In genomic region chr12:104498211-104498801, GRCh38 we compare ENCODE assay signal across 13 cellular contexts. TPM values are rescaled to one million over a fixed set of nuclear protein-coding genes. Genes with fewer than 3 reads are reported as not detected.
DNase-seq lines count a peak whose midpoint lies in the region; ATAC-seq and TF ChIP-seq lines count a peak whose summit lies in the region.
"Had no signal": no experiment of that assay in that cellular context is flagged by ENCODE, and none has a peak within 500 bp of the region (broad histone marks: within the 10 kb centered on the region; RNA-seq: fewer than 3 reads in every experiment).

No MANE protein-coding gene starts in this region.

- H3K27me3 Mint-ChIP-seq in IgD-negative memory B cell: no peaks in the 10 kb centered on the region
- no peaks in the 10 kb centered on the region for H3K27me3 Mint-ChIP-seq in immature natural killer cell (ENCODE audit: low read depth in 3 of 3)

- intact Hi-C loops in body of pancreas (cut with DNase I): no loop called here

- TF ChIP-seq CTCF in AG09309 (IDR thresholded peaks at IDR 0.05; ENCODE audit: control insufficient read depth, insufficient read depth, low read depth, low read length, missing control alignments) (no peak), body of pancreas (IDR thresholded peaks at IDR 0.05) (no peak)

- H3K27me3 ChIP-seq in body of pancreas: no peaks in the 10 kb centered on the region

- H3K27ac ChIP-seq in body of pancreas: no peak overlapping the region
- H3K27ac ChIP-seq: epithelial cell of prostate had no signal

- H3K4me3 ChIP-seq in AG09309 (ENCODE audit: control insufficient read depth, low read depth, low read length) (no peak overlapping the region), body of pancreas (no peak overlapping the region)

- H3K9me3 Mint-ChIP-seq in IgD-negative memory B cell (no peaks in the 10 kb centered on the region), immature natural killer cell (no peaks in the 10 kb centered on the region)

- TF ChIP-seq POLR2A in body of pancreas (IDR thresholded peaks at IDR 0.05): no peak

- H3K4me1 Mint-ChIP-seq in IgD-negative memory B cell (peaks cover 44 to 72% (median 54%) of the 10 kb centered on the region in 3 donors), immature natural killer cell (peaks cover 90 to 100% of the 10 kb centered on the region in 2 donors)

- H3K4me1 ChIP-seq in body of pancreas: peaks cover 10% of the 10 kb centered on the region

- 84 to 97% methylated on average over 8 of the region's 8 CpGs for WGBS in body of pancreas, 2 donors

- DNase-seq in AG09309 (ENCODE audit: low read depth): peak; percentile 40
- peak; percentile 27 for DNase-seq in activated CD4-positive, alpha-beta T cell treated with anti-CD3 and anti-CD28 coated beads, Interleukin-2, amount 50 U/mL, for 1 hour
- DNase-seq in immature natural killer cell: no peak
- DNase-seq in middle frontal gyrus (ENCODE audit: extremely low spot score, low spot score): no peak
- no peak for DNase-seq in iPS-NIHi7 (ENCODE audit: extremely low spot score)
- DNase-seq in NCI-H146 treated with DMSO at 0.1 percent for 48 hours (lab: John Stamatoyannopoulos, UW; ENCODE audit: unreplicated experiment): no peak
- no peak for DNase-seq in body of pancreas
- DNase-seq: activated gamma-delta T cell, kidney glomerular epithelial cell, NCI-H187, Right ventricle myocardium superior had no signal

- no peaks in the 10 kb centered on the region for H3K9me3 ChIP-seq in body of pancreas

- H3K36me3 Mint-ChIP-seq in IgD-negative memory B cell (no peaks in the 10 kb centered on the region), immature natural killer cell (peaks cover 0 to 4% (median 0%) of the 10 kb centered on the region in 3 donors)

- peak overlapping the region in 2 of 4 donors; percentile 25 to 28 for H3K4me3 Mint-ChIP-seq in IgD-negative memory B cell
- peak overlapping the region in 3 of 5 donors; percentile 26 to 57 (median 37) for H3K4me3 Mint-ChIP-seq in immature natural killer cell

- no peak for ATAC-seq in body of pancreas

- H3K27ac Mint-ChIP-seq in IgD-negative memory B cell (peak overlapping the region; percentile 37 to 79 (median 63)), immature natural killer cell (peak overlapping the region in 5 of 6 donors; percentile 43 to 86 (median 77))

- no peaks in the 10 kb centered on the region for H3K36me3 ChIP-seq in body of pancreas (replicated peaks in 1 of 2; ENCODE audit: insufficient read depth in 1 of 2, low read depth in 2 of 2)

RNA-seq across cellular contexts. Expression of gene CHST11, which starts 41.6 kb away (rescaled TPM):
- polyA plus RNA-seq in IgD-negative memory B cell: 41.7 TPM
- polyA plus RNA-seq in immature natural killer cell: 10 to 100 TPM; 42.5 to 90.1 (median 78.4) TPM
- 10 to 100 TPM in 1 of 2 donors, 1 to 10 TPM in 1; 4.6 to 14.5 TPM for total RNA-seq in body of pancreas

Comparison
In these comparisons a context has a peak if more than half of its experiments do, and no peak if none do; other contexts are left out.
1. DNase-seq: peak in AG09309 (single experiment) and activated CD4-positive, alpha-beta T cell treated with anti-CD3 and anti-CD28 coated beads, Interleukin-2, amount 50 U/mL, for 1 hour (single experiment); none in immature natural killer cell (0 of 3), middle frontal gyrus (single experiment), iPS-NIHi7 (single experiment), NCI-H146 treated with DMSO at 0.1 percent for 48 hours (single experiment) and body of pancreas (0 of 4).